In genomic region chr9:33415152-33416038, GRCh38 we compare ENCODE assay signal across 1 cellular context.
TF ChIP-seq lines count a peak whose summit lies in the region.

No MANE protein-coding gene starts in this region.

TF ChIP-seq in HepG2, 621 proteins besides CTCF, POLR2A, EP300 and RAD21 (continued from another document and continues in another):
- TF ChIP-seq ZBTB37 (CRISPR knock-in tag; IDR thresholded peaks at IDR 0.05) = peak; percentile 93
- TF ChIP-seq MEF2D (CRISPR knock-in tag; IDR thresholded peaks at IDR 0.05) = peak; percentile 97
- TF ChIP-seq ZBTB21 (CRISPR knock-in tag; IDR thresholded peaks at IDR 0.05) = peak; percentile 78
- peak; percentile 95 for TF ChIP-seq ZNF205 (CRISPR knock-in tag; IDR thresholded peaks at IDR 0.05)
- no peak for TF ChIP-seq MLLT10 (CRISPR knock-in tag; IDR thresholded peaks at IDR 0.05)
- peak; percentile 97 for TF ChIP-seq FOXJ3 (CRISPR knock-in tag; IDR thresholded peaks at IDR 0.05; ENCODE audit: borderline replicate concordance)
- peak; percentile 98 for TF ChIP-seq CCDC6 (CRISPR knock-in tag; IDR thresholded peaks at IDR 0.05)
- TF ChIP-seq ZNF720 (CRISPR knock-in tag; IDR thresholded peaks at IDR 0.05) = no peak
- TF ChIP-seq GTF2F1 (IDR thresholded peaks at IDR 0.05; ENCODE audit: low read length) = no peak
- no peak for TF ChIP-seq ZNF562 (CRISPR knock-in tag; IDR thresholded peaks at IDR 0.05; ENCODE audit: borderline replicate concordance)
- TF ChIP-seq RBFOX2 (IDR thresholded peaks at IDR 0.05; ENCODE audit: low read depth, low read length) = no peak
- TF ChIP-seq GMEB2 (CRISPR knock-in tag; IDR thresholded peaks at IDR 0.05; ENCODE audit: low read depth) = no peak
- peak; percentile 66; the same call in 1 of the 2 replicates for TF ChIP-seq ZNF512B (CRISPR knock-in tag; IDR thresholded peaks at IDR 0.05; ENCODE audit: borderline replicate concordance)
- TF ChIP-seq ZNF704 (CRISPR knock-in tag; IDR thresholded peaks at IDR 0.05; ENCODE audit: borderline replicate concordance) = peak; percentile 45; the same call in 1 of the 2 replicates
- peak; percentile 77; the same call in 1 of the 2 replicates for TF ChIP-seq STAT6 (CRISPR knock-in tag; IDR thresholded peaks at IDR 0.05; ENCODE audit: borderline replicate concordance)
- peak; percentile 53; the same call in 1 of the 2 replicates for TF ChIP-seq ZNF263 (CRISPR knock-in tag; IDR thresholded peaks at IDR 0.05)
- TF ChIP-seq ZFX (CRISPR knock-in tag; IDR thresholded peaks at IDR 0.05; ENCODE audit: low read depth) = peak; percentile 45; the same call in 1 of the 2 replicates
- peak; percentile 65; the same call in 1 of the 2 replicates for TF ChIP-seq ZNF672 (CRISPR knock-in tag; IDR thresholded peaks at IDR 0.05)
- TF ChIP-seq CREBL2 (CRISPR knock-in tag; IDR thresholded peaks at IDR 0.05; ENCODE audit: borderline replicate concordance) = no peak
- peak; percentile 85 for TF ChIP-seq THAP11 (CRISPR knock-in tag; IDR thresholded peaks at IDR 0.05)
- no peak for TF ChIP-seq ZNF709 (CRISPR knock-in tag; IDR thresholded peaks at IDR 0.05)
- no peak for TF ChIP-seq ZBTB40 (IDR thresholded peaks at IDR 0.05)
- TF ChIP-seq ZBTB40 (CRISPR knock-in tag; IDR thresholded peaks at IDR 0.05) = peak; percentile 88
- no peak for TF ChIP-seq HNRNPH1 (optimal IDR thresholded peaks at IDR 0.05; ENCODE audit: low read depth, low read length)
- no peak for TF ChIP-seq ZNF839 (CRISPR knock-in tag; IDR thresholded peaks at IDR 0.05; ENCODE audit: borderline replicate concordance)
- no peak for TF ChIP-seq BCLAF1 (IDR thresholded peaks at IDR 0.05)
- no peak for TF ChIP-seq FIP1L1 (IDR thresholded peaks at IDR 0.05; ENCODE audit: borderline replicate concordance, insufficient read depth, low read depth, low read length)
- peak; percentile 89 for TF ChIP-seq MNT (IDR thresholded peaks at IDR 0.05)
